1 cellular context compared by ENCODE assay signal in the genomic region with DNA sequence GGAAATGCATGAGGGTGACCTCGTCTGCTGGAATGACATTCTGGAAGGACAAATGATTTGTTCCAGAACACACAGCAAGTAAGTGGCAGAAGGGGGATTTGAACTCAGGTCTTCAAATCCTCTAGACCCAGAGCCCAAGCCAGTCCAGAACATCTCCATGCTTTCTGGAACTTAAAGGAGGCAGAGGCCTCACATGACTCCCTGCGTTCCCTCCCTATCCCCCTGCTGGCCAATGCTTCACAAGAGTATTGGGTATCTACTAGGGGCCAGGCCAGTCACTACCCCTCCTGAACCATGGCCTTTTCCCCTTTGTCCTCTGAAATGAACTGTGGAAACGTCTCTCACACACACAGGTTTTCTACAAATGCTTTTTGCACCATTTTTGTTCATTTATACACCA.
TF ChIP-seq lines count a peak whose summit lies in the region.

No MANE protein-coding gene starts in this region.

TF ChIP-seq in GM23338, 12 proteins besides CTCF, POLR2A, EP300 and RAD21 (continued from another document):
- TF ChIP-seq, protein P1, sequence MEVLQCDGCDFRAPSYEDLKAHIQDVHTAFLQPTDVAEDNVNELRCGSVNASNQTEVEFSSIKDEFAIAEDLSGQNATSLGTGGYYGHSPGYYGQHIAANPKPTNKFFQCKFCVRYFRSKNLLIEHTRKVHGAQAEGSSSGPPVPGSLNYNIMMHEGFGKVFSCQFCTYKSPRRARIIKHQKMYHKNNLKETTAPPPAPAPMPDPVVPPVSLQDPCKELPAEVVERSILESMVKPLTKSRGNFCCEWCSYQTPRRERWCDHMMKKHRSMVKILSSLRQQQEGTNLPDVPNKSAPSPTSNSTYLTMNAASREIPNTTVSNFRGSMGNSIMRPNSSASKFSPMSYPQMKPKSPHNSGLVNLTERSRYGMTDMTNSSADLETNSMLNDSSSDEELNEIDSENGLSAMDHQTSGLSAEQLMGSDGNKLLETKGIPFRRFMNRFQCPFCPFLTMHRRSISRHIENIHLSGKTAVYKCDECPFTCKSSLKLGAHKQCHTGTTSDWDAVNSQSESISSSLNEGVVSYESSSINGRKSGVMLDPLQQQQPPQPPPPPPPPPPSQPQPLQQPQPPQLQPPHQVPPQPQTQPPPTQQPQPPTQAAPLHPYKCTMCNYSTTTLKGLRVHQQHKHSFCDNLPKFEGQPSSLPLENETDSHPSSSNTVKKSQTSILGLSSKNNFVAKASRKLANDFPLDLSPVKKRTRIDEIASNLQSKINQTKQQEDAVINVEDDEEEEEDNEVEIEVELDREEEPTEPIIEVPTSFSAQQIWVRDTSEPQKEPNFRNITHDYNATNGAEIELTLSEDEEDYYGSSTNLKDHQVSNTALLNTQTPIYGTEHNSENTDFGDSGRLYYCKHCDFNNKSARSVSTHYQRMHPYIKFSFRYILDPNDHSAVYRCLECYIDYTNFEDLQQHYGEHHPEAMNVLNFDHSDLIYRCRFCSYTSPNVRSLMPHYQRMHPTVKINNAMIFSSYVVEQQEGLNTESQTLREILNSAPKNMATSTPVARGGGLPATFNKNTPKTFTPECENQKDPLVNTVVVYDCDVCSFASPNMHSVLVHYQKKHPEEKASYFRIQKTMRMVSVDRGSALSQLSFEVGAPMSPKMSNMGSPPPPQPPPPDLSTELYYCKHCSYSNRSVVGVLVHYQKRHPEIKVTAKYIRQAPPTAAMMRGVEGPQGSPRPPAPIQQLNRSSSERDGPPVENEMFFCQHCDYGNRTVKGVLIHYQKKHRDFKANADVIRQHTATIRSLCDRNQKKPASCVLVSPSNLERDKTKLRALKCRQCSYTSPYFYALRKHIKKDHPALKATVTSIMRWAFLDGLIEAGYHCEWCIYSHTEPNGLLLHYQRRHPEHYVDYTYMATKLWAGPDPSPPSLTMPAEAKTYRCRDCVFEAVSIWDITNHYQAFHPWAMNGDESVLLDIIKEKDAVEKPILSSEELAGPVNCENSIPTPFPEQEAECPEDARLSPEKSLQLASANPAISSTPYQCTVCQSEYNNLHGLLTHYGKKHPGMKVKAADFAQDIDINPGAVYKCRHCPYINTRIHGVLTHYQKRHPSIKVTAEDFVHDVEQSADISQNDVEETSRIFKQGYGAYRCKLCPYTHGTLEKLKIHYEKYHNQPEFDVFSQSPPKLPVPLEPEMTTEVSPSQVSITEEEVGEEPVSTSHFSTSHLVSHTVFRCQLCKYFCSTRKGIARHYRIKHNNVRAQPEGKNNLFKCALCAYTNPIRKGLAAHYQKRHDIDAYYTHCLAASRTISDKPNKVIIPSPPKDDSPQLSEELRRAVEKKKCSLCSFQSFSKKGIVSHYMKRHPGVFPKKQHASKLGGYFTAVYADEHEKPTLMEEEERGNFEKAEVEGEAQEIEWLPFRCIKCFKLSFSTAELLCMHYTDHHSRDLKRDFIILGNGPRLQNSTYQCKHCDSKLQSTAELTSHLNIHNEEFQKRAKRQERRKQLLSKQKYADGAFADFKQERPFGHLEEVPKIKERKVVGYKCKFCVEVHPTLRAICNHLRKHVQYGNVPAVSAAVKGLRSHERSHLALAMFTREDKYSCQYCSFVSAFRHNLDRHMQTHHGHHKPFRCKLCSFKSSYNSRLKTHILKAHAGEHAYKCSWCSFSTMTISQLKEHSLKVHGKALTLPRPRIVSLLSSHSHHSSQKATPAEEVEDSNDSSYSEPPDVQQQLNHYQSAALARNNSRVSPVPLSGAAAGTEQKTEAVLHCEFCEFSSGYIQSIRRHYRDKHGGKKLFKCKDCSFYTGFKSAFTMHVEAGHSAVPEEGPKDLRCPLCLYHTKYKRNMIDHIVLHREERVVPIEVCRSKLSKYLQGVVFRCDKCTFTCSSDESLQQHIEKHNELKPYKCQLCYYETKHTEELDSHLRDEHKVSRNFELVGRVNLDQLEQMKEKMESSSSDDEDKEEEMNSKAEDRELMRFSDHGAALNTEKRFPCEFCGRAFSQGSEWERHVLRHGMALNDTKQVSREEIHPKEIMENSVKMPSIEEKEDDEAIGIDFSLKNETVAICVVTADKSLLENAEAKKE (CRISPR knock-in tag; IDR thresholded peaks at IDR 0.05): no peak
- TF ChIP-seq STAT1 (IDR thresholded peaks at IDR 0.05; ENCODE audit: unreplicated experiment): no peak
- TF ChIP-seq, protein P2, sequence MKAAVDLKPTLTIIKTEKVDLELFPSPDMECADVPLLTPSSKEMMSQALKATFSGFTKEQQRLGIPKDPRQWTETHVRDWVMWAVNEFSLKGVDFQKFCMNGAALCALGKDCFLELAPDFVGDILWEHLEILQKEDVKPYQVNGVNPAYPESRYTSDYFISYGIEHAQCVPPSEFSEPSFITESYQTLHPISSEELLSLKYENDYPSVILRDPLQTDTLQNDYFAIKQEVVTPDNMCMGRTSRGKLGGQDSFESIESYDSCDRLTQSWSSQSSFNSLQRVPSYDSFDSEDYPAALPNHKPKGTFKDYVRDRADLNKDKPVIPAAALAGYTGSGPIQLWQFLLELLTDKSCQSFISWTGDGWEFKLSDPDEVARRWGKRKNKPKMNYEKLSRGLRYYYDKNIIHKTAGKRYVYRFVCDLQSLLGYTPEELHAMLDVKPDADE (IDR thresholded peaks at IDR 0.05): no peak
